Comparison of ENCODE assay signal across 1 cellular context in genomic region chr21:32241434-32241785, GRCh38.
TF ChIP-seq lines count a peak whose summit lies in the region.

No MANE protein-coding gene starts in this region.

TF ChIP-seq in GM12878, 131 proteins besides CTCF, POLR2A, EP300 and RAD21 (continued from another document):
- TF ChIP-seq SPI1 (IDR thresholded peaks at IDR 0.05; ENCODE audit: borderline replicate concordance, insufficient read depth, low read depth, low read length) = no peak
- no peak for TF ChIP-seq ZBED1 (IDR thresholded peaks at IDR 0.05; ENCODE audit: borderline replicate concordance)
- TF ChIP-seq JUNB (IDR thresholded peaks at IDR 0.05) = no peak
- no peak for TF ChIP-seq GABPA (IDR thresholded peaks at IDR 0.05; ENCODE audit: low read depth)
- TF ChIP-seq, protein P1, sequence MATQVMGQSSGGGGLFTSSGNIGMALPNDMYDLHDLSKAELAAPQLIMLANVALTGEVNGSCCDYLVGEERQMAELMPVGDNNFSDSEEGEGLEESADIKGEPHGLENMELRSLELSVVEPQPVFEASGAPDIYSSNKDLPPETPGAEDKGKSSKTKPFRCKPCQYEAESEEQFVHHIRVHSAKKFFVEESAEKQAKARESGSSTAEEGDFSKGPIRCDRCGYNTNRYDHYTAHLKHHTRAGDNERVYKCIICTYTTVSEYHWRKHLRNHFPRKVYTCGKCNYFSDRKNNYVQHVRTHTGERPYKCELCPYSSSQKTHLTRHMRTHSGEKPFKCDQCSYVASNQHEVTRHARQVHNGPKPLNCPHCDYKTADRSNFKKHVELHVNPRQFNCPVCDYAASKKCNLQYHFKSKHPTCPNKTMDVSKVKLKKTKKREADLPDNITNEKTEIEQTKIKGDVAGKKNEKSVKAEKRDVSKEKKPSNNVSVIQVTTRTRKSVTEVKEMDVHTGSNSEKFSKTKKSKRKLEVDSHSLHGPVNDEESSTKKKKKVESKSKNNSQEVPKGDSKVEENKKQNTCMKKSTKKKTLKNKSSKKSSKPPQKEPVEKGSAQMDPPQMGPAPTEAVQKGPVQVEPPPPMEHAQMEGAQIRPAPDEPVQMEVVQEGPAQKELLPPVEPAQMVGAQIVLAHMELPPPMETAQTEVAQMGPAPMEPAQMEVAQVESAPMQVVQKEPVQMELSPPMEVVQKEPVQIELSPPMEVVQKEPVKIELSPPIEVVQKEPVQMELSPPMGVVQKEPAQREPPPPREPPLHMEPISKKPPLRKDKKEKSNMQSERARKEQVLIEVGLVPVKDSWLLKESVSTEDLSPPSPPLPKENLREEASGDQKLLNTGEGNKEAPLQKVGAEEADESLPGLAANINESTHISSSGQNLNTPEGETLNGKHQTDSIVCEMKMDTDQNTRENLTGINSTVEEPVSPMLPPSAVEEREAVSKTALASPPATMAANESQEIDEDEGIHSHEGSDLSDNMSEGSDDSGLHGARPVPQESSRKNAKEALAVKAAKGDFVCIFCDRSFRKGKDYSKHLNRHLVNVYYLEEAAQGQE (IDR thresholded peaks at IDR 0.05; ENCODE audit: low read depth, low read length) = no peak
